ENCODE assay signal across 8 cellular contexts in the genomic region with DNA sequence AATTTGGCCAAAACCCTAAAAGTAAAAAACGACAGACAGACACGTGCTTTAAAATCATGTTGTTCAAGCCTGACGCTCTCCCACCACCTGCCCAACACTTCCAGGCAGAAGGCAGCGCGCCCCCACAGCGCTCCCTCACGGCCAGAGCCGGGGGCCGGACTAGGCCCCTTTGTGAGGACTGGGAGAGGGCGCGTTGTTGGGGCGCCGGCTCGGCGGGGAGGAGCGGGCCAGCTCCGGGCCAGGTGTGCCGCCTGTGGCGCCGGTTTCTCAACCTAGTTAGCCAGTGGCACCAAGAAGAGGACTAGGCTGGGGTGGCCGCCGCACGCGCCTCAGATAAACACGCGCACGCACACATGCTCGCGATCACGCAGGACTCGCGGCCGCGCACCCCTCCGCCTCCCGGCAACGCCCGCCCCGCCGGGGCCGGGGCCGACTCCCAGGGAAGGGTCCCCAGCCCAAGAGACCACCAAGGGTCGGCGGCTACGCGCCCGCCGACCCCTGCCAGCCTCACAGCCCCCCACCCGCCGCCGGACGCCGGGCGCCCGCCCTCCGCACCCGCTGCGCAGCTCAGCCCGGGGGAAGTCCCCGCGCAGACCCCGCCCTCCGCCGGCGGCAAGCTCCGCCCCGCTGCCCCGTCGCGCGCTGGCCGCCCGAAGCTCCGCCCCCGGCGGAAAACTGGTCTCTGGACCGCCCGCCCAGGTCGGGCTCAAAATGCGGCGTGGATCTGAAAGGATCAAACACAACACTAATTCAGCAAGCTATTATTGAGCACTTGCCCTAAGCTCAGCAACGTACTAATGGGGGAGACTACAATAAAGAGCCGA. TPM values are rescaled to one million over a fixed set of nuclear protein-coding genes. Genes with fewer than 3 reads are reported as not detected.
DNase-seq lines count a peak whose midpoint lies in the region; ATAC-seq and TF ChIP-seq lines count a peak whose summit lies in the region.

A gene (minus strand): TSS at position 584 of the 824 bp plus-strand sequence.

- CTCF ChIA-PET in T-cell (lab: Charles Lee): interaction anchor here (0.6 kb wide), 4 partner anchors 35 to 487 kb away, joined by 3 to 4 read pairs (median 4); no protein-coding TSS in a partner anchor

- H3K36me3 ChIP-seq in heart left ventricle: peaks cover 0 to 13% (median 0%) of the 10 kb centered on the region in 9 donors
- H3K36me3 ChIP-seq in upper lobe of left lung: peaks cover 0 to 4% (median 0%) of the 10 kb centered on the region in 4 donors

- H3K27ac ChIP-seq in adipose tissue (ENCODE audit: low read depth, low read length) (no peak within 1 kb of the TSS), heart left ventricle (peak within 1 kb of the TSS; percentile 40 to 93 (median 88)), upper lobe of left lung (peak within 1 kb of the TSS; percentile 86 to 89 (median 89))

- peak within 1 kb of the TSS; percentile 82 to 86 (median 82) for H3K4me3 Mint-ChIP-seq in T-cell

- TF ChIP-seq EP300 in upper lobe of left lung (IDR thresholded peaks at IDR 0.05): peak in 1 of 4 donors; percentile 25

- H3K27me3 ChIP-seq in heart left ventricle (no peaks in the 10 kb centered on the region), upper lobe of left lung (no peaks in the 10 kb centered on the region)

- POLR2A ChIA-PET in T-cell (lab: Charles Lee): interaction anchor here (0.6 to 0.8 kb wide), 4 partner anchors 83 to 1225 kb away, joined by 3 to 4 read pairs (median 3); no protein-coding TSS in a partner anchor

- H3K4me1 Mint-ChIP-seq in T-cell: peaks cover 39 to 50% (median 46%) of the 10 kb centered on the region in 3 donors

- 1% methylated on average over 74 to 83 of the region's 83 CpGs for WGBS in adipose tissue, 3 donors
- 1% methylated on average over 34 to 83 of the region's 83 CpGs for WGBS in heart left ventricle, 4 donors
- WGBS in upper lobe of left lung, 2 donors: 1% methylated on average over 17 to 33 of the region's 83 CpGs

- peaks cover 0 to 20% (median 12%) of the 10 kb centered on the region in 12 donors for H3K4me1 ChIP-seq in heart left ventricle
- H3K4me1 ChIP-seq in upper lobe of left lung: peaks cover 10 to 21% (median 13%) of the 10 kb centered on the region in 4 donors

- H3K36me3 Mint-ChIP-seq in T-cell: peaks cover 7% of the 10 kb centered on the region

- no peaks in the 10 kb centered on the region for H3K9me3 ChIP-seq in heart left ventricle
- H3K9me3 ChIP-seq in upper lobe of left lung: no peaks in the 10 kb centered on the region

- no peaks in the 10 kb centered on the region for H3K9me3 Mint-ChIP-seq in T-cell

- TF ChIP-seq CTCF in GM12875 (IDR thresholded peaks at IDR 0.05; ENCODE audit: borderline replicate concordance, insufficient read depth, low read depth, low read length) (peak; percentile 40; the same call in 1 of the 2 replicates), heart left ventricle (IDR thresholded peaks at IDR 0.05) (peak in 11 of 12 donors; percentile 9 to 59 (median 38)), upper lobe of left lung (IDR thresholded peaks at IDR 0.05) (peak in 4 of 6 experiments; percentile 22 to 32 (median 28))

- H3K27me3 Mint-ChIP-seq in T-cell: peaks cover 2% of the 10 kb centered on the region in 2 donors

- ATAC-seq in HG02642 (IDR thresholded peaks at IDR 0.05; ENCODE audit: poor library complexity, unreplicated experiment): peak; percentile 92
- peak; percentile 94 to 98 (median 94) for ATAC-seq in T-cell (replicated peaks in 1 of 4)
- peak; percentile 91 to 100 (median 98) for ATAC-seq in heart left ventricle
- ATAC-seq in upper lobe of left lung (ENCODE audit: low FRiP score in 2 of 2): peak; percentile 95 to 100

- intact Hi-C loops in heart left ventricle (cut with DNase I) (no loop called here), posterior vena cava (cut with DNase I) (no loop called here)

- DNase-seq in NCI-H1105 (lab: John Stamatoyannopoulos, UW) (peak; percentile 73), T-cell (peak; percentile 64 to 94 (median 82)), heart left ventricle (peak; percentile 89 to 95 (median 91)), posterior vena cava (ENCODE audit: low spot score) (peak; percentile 96), upper lobe of left lung (peak; percentile 87 to 99)

- peak within 1 kb of the TSS; percentile 84 to 86 for H3K27ac Mint-ChIP-seq in T-cell

- H3K4me3 ChIP-seq in GM12875 (ENCODE audit: low read depth, low read length) (peak within 1 kb of the TSS; percentile 73), heart left ventricle (peak within 1 kb of the TSS; percentile 75 to 97 (median 87)), upper lobe of left lung (peak within 1 kb of the TSS; percentile 72 to 83 (median 82))

- TF ChIP-seq POLR2A in heart left ventricle (IDR thresholded peaks at IDR 0.05) (peak; percentile 51 to 86), upper lobe of left lung (IDR thresholded peaks at IDR 0.05) (peak in 3 of 4 donors; percentile 77 to 81 (median 77))

RNA-seq across cellular contexts. Expression of the gene that starts here (rescaled TPM):
- total RNA-seq in T-cell: 10 to 100 TPM; 14.1 to 27.3 (median 21.7) TPM
- polyA plus RNA-seq in adipose tissue: 10 to 100 TPM in 2 of 3 donors, 1 to 10 TPM in 1; 9.6 to 18.6 (median 15.0) TPM
- 10 to 100 TPM in 8 of 9 donors, 1 to 10 TPM in 1; 8.9 to 17.2 (median 15.9) TPM for total RNA-seq in heart left ventricle
- 10 to 100 TPM in 1 of 2 donors, 1 to 10 TPM in 1; 5.1 to 12.5 TPM for polyA plus RNA-seq in heart left ventricle
- 10 to 100 TPM; 15.9 to 20.5 TPM for total RNA-seq in posterior vena cava
- total RNA-seq in upper lobe of left lung: 10 to 100 TPM in 4 of 6 donors, 1 to 10 TPM in 2; 7.1 to 17.5 (median 11.3) TPM
